In genomic region chr5:132870801-132871200, GRCh38 we compare ENCODE assay signal across 25 cellular contexts. TPM values are rescaled to one million over a fixed set of nuclear protein-coding genes. Genes with fewer than 3 reads are reported as not detected.
DNase-seq lines count a peak whose midpoint lies in the region; ATAC-seq and TF ChIP-seq lines count a peak whose summit lies in the region.
"Had no signal": no experiment of that assay in that cellular context is flagged by ENCODE, and none has a peak within 500 bp of the region (broad histone marks: within the 10 kb centered on the region; RNA-seq: fewer than 3 reads in every experiment).

No MANE protein-coding gene starts in this region.

- H3K4me3 ChIP-seq in psoas muscle, result no peak overlapping the region
- H3K4me3 ChIP-seq in lower lobe of right lung, result no peak overlapping the region
- H3K4me3 ChIP-seq: SK-N-MC had no signal

- TF ChIP-seq CTCF in psoas muscle (IDR thresholded peaks at IDR 0.05), result no peak
- TF ChIP-seq CTCF in lower lobe of right lung (IDR thresholded peaks at IDR 0.05), result no peak
- no peak for TF ChIP-seq CTCF in glutamatergic neuron (IDR thresholded peaks at IDR 0.05; ENCODE audit: partially characterized antibody, unreplicated experiment)

- H3K9me3 ChIP-seq in psoas muscle (no peaks in the 10 kb centered on the region), lower lobe of right lung (no peaks in the 10 kb centered on the region)

- H3K27me3 ChIP-seq in psoas muscle (ENCODE audit: insufficient read depth in 3 of 3, low read length in 2 of 3), result no peaks in the 10 kb centered on the region
- no peaks in the 10 kb centered on the region for H3K27me3 ChIP-seq in lower lobe of right lung (ENCODE audit: low read depth)
- H3K27me3 ChIP-seq: foreskin keratinocyte had no signal

- H3K4me1 ChIP-seq in psoas muscle (peaks cover 38% of the 10 kb centered on the region), lower lobe of right lung (peaks cover 22% of the 10 kb centered on the region)
- H3K4me1 ChIP-seq: foreskin keratinocyte had no signal

- no peak overlapping the region for H3K4me3 Mint-ChIP-seq in activated T-cell treated with anti-CD3 and anti-CD28 coated beads, Interleukin-2, amount 50 U/mL, for 24 hours
- no peak overlapping the region for H3K4me3 Mint-ChIP-seq in activated T-cell treated with anti-CD3 and anti-CD28 coated beads, Interleukin-2, amount 50 U/mL, for 72 hours
- no peak overlapping the region for H3K4me3 Mint-ChIP-seq in glutamatergic neuron (ENCODE audit: unreplicated experiment)
- H3K4me3 Mint-ChIP-seq: activated B cell treated with CpG ODN at 0.5 μM for 24 hours had no signal

- intact Hi-C loops in psoas muscle (cut with DNase I), result no loop called here
- intact Hi-C loops in lower lobe of right lung (cut with DNase I), result no loop called here

- H3K36me3 ChIP-seq in psoas muscle (ENCODE audit: insufficient read depth in 1 of 2, low read depth in 1 of 2), result peaks cover 11 to 83% of the 10 kb centered on the region in 2 donors
- H3K36me3 ChIP-seq in lower lobe of right lung, result peaks cover 46% of the 10 kb centered on the region

- peaks cover 28% of the 10 kb centered on the region for H3K4me1 Mint-ChIP-seq in activated T-cell treated with anti-CD3 and anti-CD28 coated beads, Interleukin-2, amount 50 U/mL, for 24 hours (ENCODE audit: low read depth)
- peaks cover 22% of the 10 kb centered on the region for H3K4me1 Mint-ChIP-seq in activated T-cell treated with anti-CD3 and anti-CD28 coated beads, Interleukin-2, amount 50 U/mL, for 72 hours (ENCODE audit: low read depth)
- H3K4me1 Mint-ChIP-seq in glutamatergic neuron (ENCODE audit: low read depth, unreplicated experiment), result peaks cover 10% of the 10 kb centered on the region

- 25 to 48% (median 37%) methylated on average over 2 of the region's 2 CpGs for WGBS in psoas muscle, 3 donors

- H3K27me3 Mint-ChIP-seq in activated T-cell treated with anti-CD3 and anti-CD28 coated beads, Interleukin-2, amount 50 U/mL, for 24 hours, result no peaks in the 10 kb centered on the region
- no peaks in the 10 kb centered on the region for H3K27me3 Mint-ChIP-seq in activated T-cell treated with anti-CD3 and anti-CD28 coated beads, Interleukin-2, amount 50 U/mL, for 72 hours (ENCODE audit: low read depth)
- peaks cover 4% of the 10 kb centered on the region for H3K27me3 Mint-ChIP-seq in glutamatergic neuron (ENCODE audit: unreplicated experiment)
- H3K27me3 Mint-ChIP-seq: activated B cell treated with CpG ODN at 0.5 μM for 24 hours had no signal

- no peak for ATAC-seq in activated T-cell treated with anti-CD3 and anti-CD28 coated beads, Interleukin-2, amount 50 U/mL, for 72 hours (replicated peaks in 1 of 2)
- ATAC-seq in left lobe of liver (peak; percentile 5), psoas muscle (no peak), lower lobe of right lung (no peak)
- ATAC-seq: foreskin keratinocyte had no signal

- no peaks in the 10 kb centered on the region for H3K9me3 Mint-ChIP-seq in activated T-cell treated with anti-CD3 and anti-CD28 coated beads, Interleukin-2, amount 50 U/mL, for 24 hours
- no peaks in the 10 kb centered on the region for H3K9me3 Mint-ChIP-seq in activated T-cell treated with anti-CD3 and anti-CD28 coated beads, Interleukin-2, amount 50 U/mL, for 72 hours
- peaks cover 9% of the 10 kb centered on the region for H3K9me3 Mint-ChIP-seq in glutamatergic neuron (ENCODE audit: unreplicated experiment)
- H3K9me3 Mint-ChIP-seq: activated B cell treated with CpG ODN at 0.5 μM for 24 hours had no signal

- no peak for DNase-seq in activated T-cell treated with anti-CD3 and anti-CD28 coated beads, Interleukin-2, amount 50 U/mL, for 24 hours
- DNase-seq in activated T-cell treated with anti-CD3 and anti-CD28 coated beads, Interleukin-2, amount 50 U/mL, for 72 hours, result no peak
- DNase-seq in left lobe of liver (ENCODE audit: low spot score), result no peak
- no peak for DNase-seq in psoas muscle
- DNase-seq in lower lobe of right lung, result no peak
- no peak for DNase-seq in glutamatergic neuron
- DNase-seq: activated B cell treated with CpG ODN at 0.5 μM for 24 hours, amniotic stem cell, C1 segment of cervical spinal cord, caudate nucleus, DMS 273 treated with DMSO at 0.1 percent for 48 hours, foreskin keratinocyte, GOT3, hypothalamus, islet precursor cell, mammary epithelial cell, NCI-H1092, NCI-H2081 treated with DMSO at 0.1 percent for 48 hours, NCI-H524 had no signal

- H3K27ac Mint-ChIP-seq in activated T-cell treated with anti-CD3 and anti-CD28 coated beads, Interleukin-2, amount 50 U/mL, for 24 hours, result peak overlapping the region; percentile 75
- H3K27ac Mint-ChIP-seq in activated T-cell treated with anti-CD3 and anti-CD28 coated beads, Interleukin-2, amount 50 U/mL, for 72 hours, result no peak overlapping the region
- H3K27ac Mint-ChIP-seq in glutamatergic neuron (ENCODE audit: unreplicated experiment), result no peak overlapping the region
- H3K27ac Mint-ChIP-seq: activated B cell treated with CpG ODN at 0.5 μM for 24 hours had no signal

- H3K27ac ChIP-seq in psoas muscle (peak overlapping the region; percentile 46), lower lobe of right lung (no peak overlapping the region)
- H3K27ac ChIP-seq: epithelial cell of prostate, foreskin keratinocyte, SK-N-MC had no signal

- H3K36me3 Mint-ChIP-seq in activated T-cell treated with anti-CD3 and anti-CD28 coated beads, Interleukin-2, amount 50 U/mL, for 24 hours (ENCODE audit: low read depth), result peaks cover 86% of the 10 kb centered on the region
- peaks cover 5 to 8% of the 10 kb centered on the region in 2 donors for H3K36me3 Mint-ChIP-seq in activated T-cell treated with anti-CD3 and anti-CD28 coated beads, Interleukin-2, amount 50 U/mL, for 72 hours (ENCODE audit: insufficient read depth in 2 of 2)
- H3K36me3 Mint-ChIP-seq in glutamatergic neuron (ENCODE audit: unreplicated experiment), result no peaks in the 10 kb centered on the region

RNA-seq across cellular contexts. Expression of gene LEAP2, which starts 2.7 kb away (rescaled TPM):
- total RNA-seq in activated T-cell treated with anti-CD3 and anti-CD28 coated beads, Interleukin-2, amount 50 U/mL, for 72 hours, result 1 to 10 TPM; 5.0 to 7.2 TPM
- total RNA-seq in left lobe of liver, result 168 TPM
- total RNA-seq in psoas muscle, result 1 to 10 TPM in 1 of 4 donors, under 1 TPM in 3; 0.51 to 1.1 (median 0.76) TPM
- 1 to 10 TPM in 2 of 3 donors, under 1 TPM in 1; 0.70 to 2.7 (median 2.4) TPM for polyA plus RNA-seq in psoas muscle
- total RNA-seq in lower lobe of right lung, result 1.7 TPM
- total RNA-seq in glutamatergic neuron (ENCODE audit: unreplicated experiment), result 2.5 TPM
- total RNA-seq: G401 had no signal

RNA-seq across cellular contexts. Expression of gene UQCRQ, which starts 4.4 kb away (rescaled TPM):
- total RNA-seq in activated T-cell treated with anti-CD3 and anti-CD28 coated beads, Interleukin-2, amount 50 U/mL, for 72 hours, result 100 to 1,000 TPM; 189 TPM
- total RNA-seq in left lobe of liver, result 727 TPM
- 100 to 1,000 TPM; 696 to 985 (median 915) TPM for total RNA-seq in psoas muscle
- 100 to 1,000 TPM; 649 to 919 (median 760) TPM for polyA plus RNA-seq in psoas muscle
- 271 TPM for total RNA-seq in lower lobe of right lung
- 163 TPM for total RNA-seq in glutamatergic neuron (ENCODE audit: unreplicated experiment)

RNA-seq across cellular contexts. Expression of gene GDF9, which starts 4.5 kb away (rescaled TPM):
- 1 to 10 TPM; 1.9 to 2.8 TPM for total RNA-seq in activated T-cell treated with anti-CD3 and anti-CD28 coated beads, Interleukin-2, amount 50 U/mL, for 72 hours
- total RNA-seq in left lobe of liver, result 0.15 TPM
- total RNA-seq in psoas muscle, result 1 to 10 TPM in 1 of 4 donors, under 1 TPM in 3; 0.57 to 1.2 (median 0.78) TPM
- polyA plus RNA-seq in psoas muscle, result 1 to 10 TPM in 1 of 3 donors, under 1 TPM in 2; 0.07 to 1.2 (median 0.17) TPM
- total RNA-seq in lower lobe of right lung, result 0.15 TPM
- 0.69 TPM for total RNA-seq in glutamatergic neuron (ENCODE audit: unreplicated experiment)

RNA-seq across cellular contexts. Expression of gene SHROOM1, which starts 40.4 kb away (rescaled TPM):
- 1 to 10 TPM; 1.1 to 2.1 TPM for total RNA-seq in activated T-cell treated with anti-CD3 and anti-CD28 coated beads, Interleukin-2, amount 50 U/mL, for 72 hours
- total RNA-seq in left lobe of liver (41.3 TPM), psoas muscle (1 to 10 TPM; 1.5 to 2.3 (median 1.9) TPM), lower lobe of right lung (17.3 TPM), glutamatergic neuron (ENCODE audit: unreplicated experiment) (5.1 TPM)
- polyA plus RNA-seq in psoas muscle, result 1 to 10 TPM in 2 of 3 donors, under 1 TPM in 1; 0.66 to 1.5 (median 1.1) TPM

RNA-seq across cellular contexts. Expression of gene SOWAHA, which starts 57.7 kb away (rescaled TPM):
- total RNA-seq in activated T-cell treated with anti-CD3 and anti-CD28 coated beads, Interleukin-2, amount 50 U/mL, for 72 hours, result not detected
- total RNA-seq in left lobe of liver (1.7 TPM), psoas muscle (not detected), lower lobe of right lung (0.18 TPM), glutamatergic neuron (ENCODE audit: unreplicated experiment) (0.12 TPM)
- polyA plus RNA-seq in psoas muscle, result under 1 TPM in 2 of 3 donors, not detected in 1; 0.01 to 0.06 TPM
- total RNA-seq: A673, activated B cell treated with CpG ODN at 0.5 μM for 24 hours, dermis microvascular lymphatic vessel endothelial cell, mammary epithelial cell, RPMI7951 had no signal
- polyA plus RNA-seq: foreskin keratinocyte had no signal

Comparison
In these comparisons a context has a peak if more than half of its experiments do, and no peak if none do; other contexts are left out.
1. RNA of gene LEAP2, which starts 2.7 kb away (total RNA-seq): 168 TPM in left lobe of liver (single experiment); 5.0 to 7.2 TPM in activated T-cell treated with anti-CD3 and anti-CD28 coated beads, Interleukin-2, amount 50 U/mL, for 72 hours, 2.5 TPM in glutamatergic neuron (single experiment), 1.7 TPM in lower lobe of right lung (single experiment) and 0.51 to 1.1 TPM in psoas muscle; every median in the first group is over 10 times any median in the second.